Comparison of ENCODE assay signal across 1 cellular context in the genomic region with DNA sequence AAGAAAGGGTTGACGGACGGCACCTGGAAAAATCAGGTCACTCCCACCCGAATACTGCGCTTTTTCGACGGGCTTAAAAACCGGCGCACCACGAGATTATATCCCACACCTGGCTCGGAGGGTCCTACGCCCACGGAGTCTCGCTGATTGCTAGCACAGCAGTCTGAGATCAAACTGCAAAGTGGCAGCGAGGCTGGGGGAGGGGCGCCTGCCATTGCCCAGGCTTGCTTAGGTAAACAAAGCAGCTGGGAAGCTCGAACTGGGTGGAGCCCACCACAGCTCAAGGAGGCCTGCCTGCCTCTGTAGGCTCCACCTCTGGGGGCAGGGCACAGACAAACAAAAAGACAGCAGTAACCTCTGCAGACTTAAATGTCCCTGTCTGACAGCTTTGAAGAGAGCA. TPM values are rescaled to one million over a fixed set of nuclear protein-coding genes. Genes with fewer than 3 reads are reported as not detected.
"Had no signal": no experiment of that assay in that cellular context is flagged by ENCODE, and none has a peak within 500 bp of the region (broad histone marks: within the 10 kb centered on the region; RNA-seq: fewer than 3 reads in every experiment).

No MANE protein-coding gene starts in this region.

RNA-seq across cellular contexts. Expression of a gene that starts 42.7 kb away (rescaled TPM):
- total RNA-seq: myocyte had no signal
